ENCODE assay signal across 8 cellular contexts in genomic region chr12:71663561-71664410, GRCh38. TPM values are rescaled to one million over a fixed set of nuclear protein-coding genes. Genes with fewer than 3 reads are reported as not detected.
DNase-seq lines count a peak whose midpoint lies in the region; ATAC-seq, FAIRE-seq and TF ChIP-seq lines count a peak whose summit lies in the region.

Gene THAP2, plus strand, starts transcription at chr12:71664301. Its CDS starts 209 bp downstream, at chr12:71664510.
Gene ZFC3H1, minus strand, starts transcription at chr12:71663848. Its CDS starts 238 bp downstream, at chr12:71663610.

- intact Hi-C loops in left cardiac atrium (cut with DNase I): loop anchor here in 1 of 2 donors (1.0 to 10.0 kb wide), 2 partner anchors 23 to 91 kb away; partner anchors contain the start of genes RAB21 and TMEM19
- intact Hi-C loops in posterior vena cava (cut with DNase I): no loop called here

- FAIRE-seq in GM12891 (lab: Jason Lieb, UNC): peak; percentile 96

- DNase-seq in GM12891 (ENCODE audit: insufficient read length, low spot score) (peak; percentile 70), NCI-H1436 (lab: John Stamatoyannopoulos, UW) (peak; percentile 97), T follicular helper cell (ENCODE audit: low read depth) (peak; percentile 89), amniotic epithelial cell (ENCODE audit: low read depth) (peak; percentile 100), left cardiac atrium (peak; percentile 93), posterior vena cava (ENCODE audit: low spot score) (peak; percentile 97), ureter (ENCODE audit: low spot score) (peak; percentile 96)

- TF ChIP-seq POLR2A in GM12891 (IDR thresholded peaks at IDR 0.05; ENCODE audit: low read depth, low read length): peak; percentile 91; the same call in 1 of the 2 replicates

- ATAC-seq in HG02840 (IDR thresholded peaks at IDR 0.05; ENCODE audit: low FRiP score, unreplicated experiment) (peak; percentile 95), left cardiac atrium (peak; percentile 94 to 96)

TF ChIP-seq in GM12891, 5 proteins besides CTCF, POLR2A, EP300 and RAD21:
- TF ChIP-seq POLR2AphosphoS5 (IDR thresholded peaks at IDR 0.05; ENCODE audit: low read depth, low read length) (peak; percentile 93), SPI1 (IDR thresholded peaks at IDR 0.05; ENCODE audit: low read depth, low read length) (peak; percentile 77), TAF1 (IDR thresholded peaks at IDR 0.05; ENCODE audit: low read depth, low read length) (peak; percentile 90), POU2F2 (IDR thresholded peaks at IDR 0.05; ENCODE audit: low read depth, low read length) (peak; percentile 72), PAX5 (IDR thresholded peaks at IDR 0.05; ENCODE audit: insufficient read depth, low read length, severe bottlenecking) (no peak)
TF ChIP-seq in GM12891: peak in this region for 4.

RNA-seq across cellular contexts. Expression of gene THAP2, which starts in this region (rescaled TPM):
- polyA plus RNA-seq in GM12891 (2012; ENCODE audit: low read depth, missing spikeins): 3.5 TPM
- total RNA-seq in left cardiac atrium (1 to 10 TPM; 4.3 to 5.2 TPM), posterior vena cava (1 to 10 TPM; 3.9 to 4.0 TPM), ureter (5.5 TPM)

RNA-seq across cellular contexts. Expression of gene ZFC3H1, which starts in this region (rescaled TPM):
- polyA plus RNA-seq in GM12891 (2012; ENCODE audit: low read depth, missing spikeins): 19.0 TPM
- total RNA-seq in left cardiac atrium (10 to 100 TPM; 19.4 to 24.5 TPM), posterior vena cava (10 to 100 TPM; 47.2 to 47.9 TPM), ureter (72.1 TPM)

Comparison
In these comparisons a context has a peak if more than half of its experiments do, and no peak if none do; other contexts are left out.
1. Peak in every context shown above with its lines: DNase-seq and ATAC-seq.